23 cellular contexts compared by ENCODE assay signal in the genomic region with DNA sequence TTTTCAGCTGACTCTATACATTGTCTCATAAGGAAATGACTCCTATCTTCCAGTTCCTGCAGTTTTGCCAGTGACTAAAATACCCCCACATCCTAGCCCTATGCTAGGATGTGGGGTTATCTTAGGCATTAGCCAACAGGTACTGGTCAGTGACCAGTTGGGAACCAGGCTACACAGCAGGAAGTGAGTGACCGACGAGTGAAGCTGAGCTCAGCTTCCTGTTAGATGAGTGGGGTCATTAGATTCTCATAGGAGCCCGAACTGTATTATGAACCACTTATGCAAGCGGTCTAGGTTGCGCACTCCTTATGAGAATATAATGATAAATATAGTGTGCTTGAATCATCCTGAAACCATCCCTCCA.
"Had no signal": no experiment of that assay in that cellular context is flagged by ENCODE, and none has a peak within 500 bp of the region (broad histone marks: within the 10 kb centered on the region; RNA-seq: fewer than 3 reads in every experiment).

No MANE protein-coding gene starts in this region.

- H3K4me1 Mint-ChIP-seq: natural killer cell; stimulated activated effector memory CD8-positive, alpha-beta T cell treated with anti-CD3 and anti-CD28 coated beads, Interleukin-12 subunit alpha, Interleukin-12 subunit beta, amount 100 ng/mL, for 72 hours; stimulated activated naive CD8-positive, alpha-beta T cell treated with anti-CD3 and anti-CD28 coated beads, Interleukin-15, amount 100 ng/mL, for 72 hours; WTC11 had no signal

- H3K27me3 Mint-ChIP-seq: activated naive CD8-positive, alpha-beta T cell; stimulated activated naive CD8-positive, alpha-beta T cell treated with anti-CD3 and anti-CD28 coated beads, Interleukin-15, amount 100 ng/mL, for 72 hours had no signal

- H3K27me3 ChIP-seq: adrenal gland, cardiac muscle cell, right lobe of liver, uterus had no signal

- H3K4me3 Mint-ChIP-seq: activated naive CD8-positive, alpha-beta T cell; activated T-cell treated with anti-CD3 and anti-CD28 coated beads, Interleukin-2, amount 50 U/mL, for 4 hours; natural killer cell; stimulated activated effector memory CD8-positive, alpha-beta T cell treated with anti-CD3 and anti-CD28 coated beads, Interleukin-12 subunit alpha, Interleukin-12 subunit beta, amount 100 ng/mL, for 72 hours; stimulated activated naive CD8-positive, alpha-beta T cell treated with anti-CD3 and anti-CD28 coated beads, Interleukin-15, amount 100 ng/mL, for 72 hours; T-helper 1 cell treated with Interleukin-12 subunit alpha and Interleukin-12 subunit beta and Interleukin-4 antibody, amounts not matched to agents 30 μg/mL and 1 μg/mL, for 36 hours; WTC11 had no signal

- DNase-seq: activated CD8-positive, alpha-beta memory T cell treated with anti-CD3 and anti-CD28 coated beads, Interleukin-2, amount 50 U/mL, for 48 hours; activated naive CD4-positive, alpha-beta T cell; activated T-cell treated with anti-CD3 and anti-CD28 coated beads, Interleukin-2, amount 50 U/mL, for 4 hours; adrenal gland; effector memory CD4-positive, alpha-beta T cell; head of caudate nucleus; hypothalamus; left ventricle myocardium inferior; midbrain; natural killer cell; right lobe of liver; small intestine; stimulated activated CD4-positive, alpha-beta T cell treated with anti-CD3 and anti-CD28 coated beads, Interleukin-2, amount 100 ng/mL, for 24 hours; stimulated activated naive CD8-positive, alpha-beta T cell treated with anti-CD3 and anti-CD28 coated beads, Interleukin-15, amount 100 ng/mL, for 72 hours; T1000; trophoblast cell; uterus had no signal

- H3K36me3 Mint-ChIP-seq: activated naive CD8-positive, alpha-beta T cell; natural killer cell; stimulated activated effector memory CD8-positive, alpha-beta T cell treated with anti-CD3 and anti-CD28 coated beads, Interleukin-12 subunit alpha, Interleukin-12 subunit beta, amount 100 ng/mL, for 72 hours; WTC11 had no signal

- H3K36me3 ChIP-seq: adrenal gland, cardiac muscle cell, left ventricle myocardium inferior, right lobe of liver, uterus had no signal

- H3K27ac Mint-ChIP-seq: activated naive CD8-positive, alpha-beta T cell; activated T-helper 2 cell treated with anti-CD3 and anti-CD28 coated beads, Interferon-gamma antibody, Interleukin-2, Interleukin-4, amounts not matched to agents 10 μg/mL and 5 μg/mL and 100 μg/mL, durations not matched to agents 14 hours and 24 hours and 36 hours; natural killer cell; stimulated activated effector memory CD8-positive, alpha-beta T cell treated with anti-CD3 and anti-CD28 coated beads, Interleukin-12 subunit alpha, Interleukin-12 subunit beta, amount 100 ng/mL, for 72 hours; stimulated activated naive CD8-positive, alpha-beta T cell treated with anti-CD3 and anti-CD28 coated beads, Interleukin-15, amount 100 ng/mL, for 72 hours; T-helper 1 cell treated with Interleukin-12 subunit alpha and Interleukin-12 subunit beta and Interleukin-4 antibody, amounts not matched to agents 30 μg/mL and 1 μg/mL, for 36 hours; WTC11 had no signal

- H3K4me1 ChIP-seq: adrenal gland, left ventricle myocardium inferior, right lobe of liver, uterus had no signal

- H3K27ac ChIP-seq: adrenal gland, cardiac muscle cell, left ventricle myocardium inferior, right lobe of liver had no signal

- H3K9me3 ChIP-seq: adrenal gland, left ventricle myocardium inferior, right lobe of liver, uterus had no signal

- H3K9me3 Mint-ChIP-seq: activated T-cell treated with anti-CD3 and anti-CD28 coated beads, Interleukin-2, amount 50 U/mL, for 4 hours; stimulated activated naive CD8-positive, alpha-beta T cell treated with anti-CD3 and anti-CD28 coated beads, Interleukin-15, amount 100 ng/mL, for 72 hours; T-helper 1 cell treated with Interleukin-12 subunit alpha and Interleukin-12 subunit beta and Interleukin-4 antibody, amounts not matched to agents 30 μg/mL and 1 μg/mL, for 36 hours; WTC11 had no signal

- H3K4me3 ChIP-seq: adrenal gland, cardiac muscle cell, left ventricle myocardium inferior, right lobe of liver, uterus had no signal
